20 cellular contexts compared by ENCODE assay signal in the genomic region with DNA sequence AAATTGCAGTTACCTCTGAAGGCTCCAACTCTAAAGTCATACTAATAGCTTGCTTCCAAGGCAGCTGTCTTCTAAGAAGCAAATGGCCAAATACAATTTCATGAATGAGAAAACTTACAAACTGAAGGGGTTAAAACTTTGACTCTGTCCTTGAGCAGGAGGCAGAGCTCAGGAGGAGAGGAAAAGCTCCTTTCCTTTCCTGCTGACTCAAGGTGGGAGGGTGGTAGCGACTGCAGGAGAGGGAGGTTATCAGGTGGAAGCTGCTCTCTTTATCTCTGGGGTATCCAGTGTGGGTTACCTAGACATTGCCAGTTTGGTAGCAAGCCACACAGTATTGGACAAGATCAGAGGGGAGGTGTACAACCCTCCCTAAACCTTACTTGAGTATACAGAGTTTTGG. TPM values are rescaled to one million over a fixed set of nuclear protein-coding genes. Genes with fewer than 3 reads are reported as not detected.
"Had no signal": no experiment of that assay in that cellular context is flagged by ENCODE, and none has a peak within 500 bp of the region (broad histone marks: within the 10 kb centered on the region; RNA-seq: fewer than 3 reads in every experiment).

No MANE protein-coding gene starts in this region.

- H3K27ac Mint-ChIP-seq: naive thymus-derived CD4-positive, alpha-beta T cell; nephron; neural progenitor cell; stimulated activated naive CD8-positive, alpha-beta T cell treated with anti-CD3 and anti-CD28 coated beads, Interleukin-15, amount 100 ng/mL, for 72 hours had no signal

- DNase-seq: colonic mucosa; dermis blood vessel endothelial cell; effector memory CD4-positive, alpha-beta T cell; hypothalamus; left cardiac atrium; left lung; mesenchymal stem cell; midbrain; naive thymus-derived CD4-positive, alpha-beta T cell; stimulated activated CD4-positive, alpha-beta T cell treated with anti-CD3 and anti-CD28 coated beads, Interleukin-12 subunit alpha, Interleukin-12 subunit beta, amount 100 ng/mL, for 4 hours; stimulated activated CD4-positive, alpha-beta T cell treated with anti-CD3 and anti-CD28 coated beads, Interleukin-1b, Interleukin-23, amount 100 ng/mL, for 48 hours; stimulated activated CD4-positive, alpha-beta T cell treated with anti-CD3 and anti-CD28 coated beads, Interleukin-4, amount 100 ng/mL, for 1 hour; stimulated activated CD8-positive, alpha-beta memory T cell treated with anti-CD3 and anti-CD28 coated beads, Interleukin-4, amount 100 ng/mL, for 48 hours; stimulated activated naive CD4-positive, alpha-beta T cell; stimulated activated naive CD8-positive, alpha-beta T cell treated with anti-CD3 and anti-CD28 coated beads, Interleukin-15, amount 100 ng/mL, for 72 hours; thyroid gland; trophoblast cell had no signal

- ATAC-seq: left cardiac atrium; left lung; naive thymus-derived CD4-positive, alpha-beta T cell; sciatic nerve; stimulated activated naive CD8-positive, alpha-beta T cell treated with anti-CD3 and anti-CD28 coated beads, Interleukin-15, amount 100 ng/mL, for 72 hours had no signal

- H3K9me3 Mint-ChIP-seq: nephron; neural progenitor cell; stimulated activated naive CD8-positive, alpha-beta T cell treated with anti-CD3 and anti-CD28 coated beads, Interleukin-15, amount 100 ng/mL, for 72 hours had no signal

- H3K36me3 Mint-ChIP-seq: neural progenitor cell had no signal

- H3K4me3 Mint-ChIP-seq: naive thymus-derived CD4-positive, alpha-beta T cell; neural progenitor cell; stimulated activated naive CD8-positive, alpha-beta T cell treated with anti-CD3 and anti-CD28 coated beads, Interleukin-15, amount 100 ng/mL, for 72 hours had no signal

RNA-seq across cellular contexts. Expression of gene EFEMP1, which starts 2.7 kb away (rescaled TPM):
- total RNA-seq: naive thymus-derived CD4-positive, alpha-beta T cell had no signal
